14 cellular contexts compared by ENCODE assay signal in the genomic region with DNA sequence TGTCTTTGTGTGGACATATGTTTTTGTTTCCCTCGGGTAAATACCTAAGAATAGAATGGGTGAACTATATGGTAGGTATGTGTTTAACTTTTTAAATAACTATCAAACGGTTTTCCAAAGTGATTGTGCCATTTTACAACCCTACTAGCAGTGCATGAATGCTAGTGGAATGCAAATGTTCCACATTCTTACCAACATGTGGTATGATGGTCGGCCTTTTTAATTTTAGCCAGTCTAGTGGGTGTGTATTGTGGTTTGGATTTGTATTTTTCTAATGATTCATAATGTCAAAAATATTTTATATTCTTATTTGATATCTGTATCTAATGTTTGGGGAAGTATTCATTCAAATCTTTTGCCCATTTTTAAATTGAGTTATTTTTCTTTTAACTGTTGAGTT.
DNase-seq lines count a peak whose midpoint lies in the region; ATAC-seq and TF ChIP-seq lines count a peak whose summit lies in the region.
"Had no signal": no experiment of that assay in that cellular context is flagged by ENCODE, and none has a peak within 500 bp of the region (broad histone marks: within the 10 kb centered on the region; RNA-seq: fewer than 3 reads in every experiment).

No MANE protein-coding gene starts in this region.

- no peak for ATAC-seq in GM18858 (IDR thresholded peaks at IDR 0.05; ENCODE audit: unreplicated experiment)
- ATAC-seq in gastroesophageal sphincter, result no peak

- POLR2A ChIA-PET in AG04450 (lab: Yijun Ruan, JAX), result no interaction called here

- WGBS in gastroesophageal sphincter (ENCODE audit: low coverage in 1 of 2), 2 donors, result 49 to 73% methylated on average over 3 of the region's 3 CpGs

- TF ChIP-seq CTCF in AG04450 (IDR thresholded peaks at IDR 0.05; ENCODE audit: low read depth, low read length) (no peak), foreskin fibroblast (IDR thresholded peaks at IDR 0.05; ENCODE audit: low read depth, low read length) (no peak), gastroesophageal sphincter (IDR thresholded peaks at IDR 0.05) (no peak)

- TF ChIP-seq EP300 in gastroesophageal sphincter (IDR thresholded peaks at IDR 0.05), result no peak

- CTCF ChIA-PET in AG04450 (lab: Charles Lee), result no interaction called here

- TF ChIP-seq POLR2A in gastroesophageal sphincter (IDR thresholded peaks at IDR 0.05), result no peak

- H3K4me3 ChIP-seq in AG04450 (ENCODE audit: low read depth, low read length) (no peak overlapping the region), foreskin fibroblast (ENCODE audit: low read depth in 1 of 2, low read length in 2 of 2) (no peak overlapping the region), gastroesophageal sphincter (no peak overlapping the region)
- H3K4me3 ChIP-seq: lung, skin epidermis had no signal

- H3K27me3 ChIP-seq in AG04450 (ENCODE audit: control insufficient read depth, insufficient read depth, low read length) (no peaks in the 10 kb centered on the region), gastroesophageal sphincter (no peaks in the 10 kb centered on the region)

- no peaks in the 10 kb centered on the region for H3K36me3 ChIP-seq in gastroesophageal sphincter

- no peak overlapping the region for H3K27ac ChIP-seq in AG04450 (ENCODE audit: low read depth, low read length)
- no peak overlapping the region for H3K27ac ChIP-seq in gastroesophageal sphincter
- H3K27ac ChIP-seq: skin epidermis had no signal

- H3K4me1 ChIP-seq in gastroesophageal sphincter, result no peaks in the 10 kb centered on the region

- H3K9me3 ChIP-seq in AG04450 (ENCODE audit: control insufficient read depth, insufficient read depth, low read length), result no peaks in the 10 kb centered on the region
- H3K9me3 ChIP-seq in gastroesophageal sphincter, result no peaks in the 10 kb centered on the region

- peak; percentile 42 for DNase-seq in AG04450 (ENCODE audit: low read depth, low spot score)
- DNase-seq in HS-27A (ENCODE audit: low read depth), result peak; percentile 95
- peak; percentile 65 for DNase-seq in amniotic stem cell (lab: John Stamatoyannopoulos, UW)
- DNase-seq in foreskin fibroblast, result peak; percentile 81 to 88
- no peak for DNase-seq in SHP77 treated with DMSO at 0.1 percent for 48 hours (lab: John Stamatoyannopoulos, UW)
- DNase-seq in GM19240 (ENCODE audit: insufficient read length, low spot score), result no peak
- DNase-seq: activated CD4-positive, alpha-beta memory T cell treated with anti-CD3 and anti-CD28 coated beads, Interleukin-2, amount 10 ng/mL, durations not matched to agents 7 days and 5 days; activated effector memory CD4-positive, alpha-beta T cell treated with anti-CD3 and anti-CD28 coated beads, Interleukin-2, amount 50 U/mL, for 16 hours; NCI-H2081 treated with DMSO at 0.1 percent for 48 hours; SIG-M5 had no signal

Comparison
In these comparisons a context has a peak if more than half of its experiments do, and no peak if none do; other contexts are left out.
1. DNase-seq: peak in AG04450 (single experiment), HS-27A (single experiment), amniotic stem cell (single experiment) and foreskin fibroblast (2 of 2); none in SHP77 treated with DMSO at 0.1 percent for 48 hours (single experiment) and GM19240 (single experiment).